Comparison of ENCODE assay signal across 15 cellular contexts in genomic region chr17:36941265-36942021, GRCh38. TPM values are rescaled to one million over a fixed set of nuclear protein-coding genes. Genes with fewer than 3 reads are reported as not detected.
DNase-seq lines count a peak whose midpoint lies in the region; ATAC-seq lines count a peak whose summit lies in the region.
"Had no signal": no experiment of that assay in that cellular context is flagged by ENCODE, and none has a peak within 500 bp of the region (broad histone marks: within the 10 kb centered on the region; RNA-seq: fewer than 3 reads in every experiment).

No MANE protein-coding gene starts in this region.

- H3K4me3 Mint-ChIP-seq in stimulated activated naive CD8-positive, alpha-beta T cell treated with anti-CD3 and anti-CD28 coated beads, Interleukin-15, Interleukin-2, amounts not matched to agents 100 ng/mL and 50 ng/mL, for 24 hours: peak overlapping the region; percentile 1

- no peaks in the 10 kb centered on the region for H3K9me3 Mint-ChIP-seq in stimulated activated naive CD8-positive, alpha-beta T cell treated with anti-CD3 and anti-CD28 coated beads, Interleukin-15, Interleukin-2, amounts not matched to agents 100 ng/mL and 50 ng/mL, for 24 hours

- peaks cover 24% of the 10 kb centered on the region for H3K4me1 ChIP-seq in mesodermal cell (ENCODE audit: control insufficient read depth, insufficient read depth, low read length, poor library complexity, severe bottlenecking)
- H3K4me1 ChIP-seq: prostate gland had no signal

- H3K36me3 ChIP-seq in mesodermal cell (ENCODE audit: control insufficient read depth, insufficient read depth, low read length): no peaks in the 10 kb centered on the region
- H3K36me3 ChIP-seq: prostate gland had no signal

- H3K27ac ChIP-seq in mesodermal cell (ENCODE audit: low read depth, low read length, severe bottlenecking): no peak overlapping the region
- H3K27ac ChIP-seq: C4-2B, prostate gland had no signal

- H3K4me1 Mint-ChIP-seq in stimulated activated naive CD8-positive, alpha-beta T cell treated with anti-CD3 and anti-CD28 coated beads, Interleukin-15, Interleukin-2, amounts not matched to agents 100 ng/mL and 50 ng/mL, for 24 hours (ENCODE audit: low read depth): peaks cover 46% of the 10 kb centered on the region

- DNase-seq in stimulated activated naive CD8-positive, alpha-beta T cell treated with anti-CD3 and anti-CD28 coated beads, Interleukin-15, Interleukin-2, amounts not matched to agents 100 U/mL and 50 U/mL, for 24 hours: no peak
- DNase-seq in cerebellar cortex (ENCODE audit: low spot score) (peak; percentile 36), NCI-H748 (lab: John Stamatoyannopoulos, UW; ENCODE audit: unreplicated experiment) (no peak), NCI-H2081 treated with DMSO at 0.1 percent for 48 hours (lab: John Stamatoyannopoulos, UW) (no peak)
- DNase-seq: activated CD4-positive, alpha-beta T cell treated with anti-CD3 and anti-CD28 coated beads for 4 hours; Kasumi-1; left ventricle myocardium superior; OCI-M1; stimulated activated CD4-positive, alpha-beta T cell treated with anti-CD3 and anti-CD28 coated beads, Interleukin-2, amount 100 ng/mL, for 48 hours had no signal

- H3K9me3 ChIP-seq in mesodermal cell (ENCODE audit: control insufficient read depth, low read length): no peaks in the 10 kb centered on the region
- H3K9me3 ChIP-seq: prostate gland had no signal

- 34 to 36% methylated on average over 6 to 10 of the region's 17 CpGs for WGBS in mesodermal cell (ENCODE audit: insufficient coverage in 2 of 2), 2 experiments

- no peak for ATAC-seq in stimulated activated naive CD8-positive, alpha-beta T cell treated with anti-CD3 and anti-CD28 coated beads, Interleukin-15, Interleukin-2, amounts not matched to agents 100 U/mL and 50 U/mL, for 24 hours
- ATAC-seq in GM21381 (IDR thresholded peaks at IDR 0.05; ENCODE audit: unreplicated experiment): no peak
- no peak for ATAC-seq in GM19035 (IDR thresholded peaks at IDR 0.05; ENCODE audit: unreplicated experiment)
- ATAC-seq: left ventricle myocardium superior had no signal

- H3K4me3 ChIP-seq in mesodermal cell (ENCODE audit: extremely low read depth, insufficient read depth, low read length, poor library complexity, severe bottlenecking): peak overlapping the region; percentile 29
- H3K4me3 ChIP-seq: prostate gland had no signal

- peaks cover 76% of the 10 kb centered on the region for H3K27me3 Mint-ChIP-seq in stimulated activated naive CD8-positive, alpha-beta T cell treated with anti-CD3 and anti-CD28 coated beads, Interleukin-15, Interleukin-2, amounts not matched to agents 100 ng/mL and 50 ng/mL, for 24 hours

- H3K27ac Mint-ChIP-seq in stimulated activated naive CD8-positive, alpha-beta T cell treated with anti-CD3 and anti-CD28 coated beads, Interleukin-15, Interleukin-2, amounts not matched to agents 100 ng/mL and 50 ng/mL, for 24 hours: no peak overlapping the region

- no peaks in the 10 kb centered on the region for H3K36me3 Mint-ChIP-seq in stimulated activated naive CD8-positive, alpha-beta T cell treated with anti-CD3 and anti-CD28 coated beads, Interleukin-15, Interleukin-2, amounts not matched to agents 100 ng/mL and 50 ng/mL, for 24 hours (ENCODE audit: low read depth)

RNA-seq across cellular contexts. Expression of gene LHX1, which starts 4.2 kb away (rescaled TPM):
- polyA plus RNA-seq in mesodermal cell (2013, experiment 1 of 2): 3.7 TPM
- 2.6 TPM for polyA plus RNA-seq in mesodermal cell (2013, experiment 2 of 2)

RNA-seq across cellular contexts. Expression of gene AATF, which starts 7.3 kb away (rescaled TPM):
- 32.4 TPM for polyA plus RNA-seq in mesodermal cell (2013, experiment 1 of 2)
- polyA plus RNA-seq in mesodermal cell (2013, experiment 2 of 2): 28.9 TPM
